In genomic region chr10:124597677-124598165, GRCh38 we compare ENCODE assay signal across 20 cellular contexts.
"Had no signal": no experiment of that assay in that cellular context is flagged by ENCODE, and none has a peak within 500 bp of the region (broad histone marks: within the 10 kb centered on the region; RNA-seq: fewer than 3 reads in every experiment).

No MANE protein-coding gene starts in this region.

- H3K9me3 ChIP-seq: left lung, ovary, tibial nerve had no signal

- DNase-seq: activated CD4-positive, alpha-beta memory T cell treated with anti-CD3 and anti-CD28 coated beads, Interleukin-2, amount 10 ng/mL, durations not matched to agents 7 days and 5 days; activated CD4-positive, alpha-beta T cell treated with anti-CD3 and anti-CD28 coated beads for 36 hours; activated CD8-positive, alpha-beta memory T cell treated with anti-CD3 and anti-CD28 coated beads, Interleukin-2, amount 10 ng/mL, durations not matched to agents 7 days and 5 days; amniotic stem cell; mammary epithelial cell; midbrain; stimulated activated naive CD8-positive, alpha-beta T cell treated with anti-CD3 and anti-CD28 coated beads, Interleukin-15, Interleukin-2, amounts not matched to agents 100 U/mL and 50 U/mL, for 24 hours; substantia nigra; WERI-Rb-1 had no signal

- H3K4me1 Mint-ChIP-seq: activated CD4-positive, alpha-beta memory T cell treated with anti-CD3 and anti-CD28 coated beads, Interleukin-2, amount 10 ng/mL, durations not matched to agents 7 days and 5 days; activated CD4-positive, alpha-beta T cell treated with anti-CD3 and anti-CD28 coated beads for 36 hours; activated CD8-positive, alpha-beta memory T cell treated with anti-CD3 and anti-CD28 coated beads, Interleukin-2, amount 10 ng/mL, durations not matched to agents 7 days and 5 days; neural progenitor cell had no signal

- H3K9ac ChIP-seq: neural progenitor cell had no signal

- H3K27ac ChIP-seq: dorsolateral prefrontal cortex, hepatocyte, left lung, neural progenitor cell, ovary, WERI-Rb-1 had no signal

- H3K4me1 ChIP-seq: left lung, neural progenitor cell had no signal

- FAIRE-seq: colon, keratinocyte, urothelium cell line had no signal

- H3K27me3 ChIP-seq: dorsolateral prefrontal cortex, hepatocyte, left lung, neural progenitor cell, ovary, tibial nerve had no signal

- H3K27me3 Mint-ChIP-seq: activated CD4-positive, alpha-beta memory T cell treated with anti-CD3 and anti-CD28 coated beads, Interleukin-2, amount 10 ng/mL, durations not matched to agents 7 days and 5 days; activated CD4-positive, alpha-beta T cell treated with anti-CD3 and anti-CD28 coated beads for 36 hours; activated CD8-positive, alpha-beta memory T cell treated with anti-CD3 and anti-CD28 coated beads, Interleukin-2, amount 10 ng/mL, durations not matched to agents 7 days and 5 days; activated naive CD8-positive, alpha-beta T cell had no signal

- H3K4me3 Mint-ChIP-seq: activated CD4-positive, alpha-beta memory T cell treated with anti-CD3 and anti-CD28 coated beads, Interleukin-2, amount 10 ng/mL, durations not matched to agents 7 days and 5 days; activated CD4-positive, alpha-beta T cell treated with anti-CD3 and anti-CD28 coated beads for 36 hours; activated CD8-positive, alpha-beta memory T cell treated with anti-CD3 and anti-CD28 coated beads, Interleukin-2, amount 10 ng/mL, durations not matched to agents 7 days and 5 days; activated naive CD8-positive, alpha-beta T cell; neural progenitor cell had no signal

- H3K27ac Mint-ChIP-seq: activated CD4-positive, alpha-beta memory T cell treated with anti-CD3 and anti-CD28 coated beads, Interleukin-2, amount 10 ng/mL, durations not matched to agents 7 days and 5 days; activated CD4-positive, alpha-beta T cell treated with anti-CD3 and anti-CD28 coated beads for 36 hours; activated CD8-positive, alpha-beta memory T cell treated with anti-CD3 and anti-CD28 coated beads, Interleukin-2, amount 10 ng/mL, durations not matched to agents 7 days and 5 days; activated naive CD8-positive, alpha-beta T cell; neural progenitor cell had no signal

- H3K36me3 ChIP-seq: left lung, neural progenitor cell, ovary, tibial nerve, WERI-Rb-1 had no signal

- H3K36me3 Mint-ChIP-seq: activated CD8-positive, alpha-beta memory T cell treated with anti-CD3 and anti-CD28 coated beads, Interleukin-2, amount 10 ng/mL, durations not matched to agents 7 days and 5 days; neural progenitor cell had no signal

- ATAC-seq: activated CD4-positive, alpha-beta T cell treated with anti-CD3 and anti-CD28 coated beads for 36 hours; activated CD8-positive, alpha-beta memory T cell treated with anti-CD3 and anti-CD28 coated beads, Interleukin-2, amount 10 ng/mL, durations not matched to agents 7 days and 5 days; left lung; sciatic nerve; stimulated activated naive CD8-positive, alpha-beta T cell treated with anti-CD3 and anti-CD28 coated beads, Interleukin-15, Interleukin-2, amounts not matched to agents 100 U/mL and 50 U/mL, for 24 hours had no signal

- H3K9me3 Mint-ChIP-seq: activated CD4-positive, alpha-beta memory T cell treated with anti-CD3 and anti-CD28 coated beads, Interleukin-2, amount 10 ng/mL, durations not matched to agents 7 days and 5 days; neural progenitor cell had no signal

- H3K4me3 ChIP-seq: dorsolateral prefrontal cortex, hepatocyte, left lung, neural progenitor cell, ovary, tibial nerve had no signal
